8 cellular contexts compared by ENCODE assay signal in genomic region chr6:13336553-13336952, GRCh38. TPM values are rescaled to one million over a fixed set of nuclear protein-coding genes. Genes with fewer than 3 reads are reported as not detected.
DNase-seq lines count a peak whose midpoint lies in the region; ATAC-seq and TF ChIP-seq lines count a peak whose summit lies in the region.

No MANE protein-coding gene starts in this region.

- TF ChIP-seq CTCF in GM10266 (IDR thresholded peaks at IDR 0.05; ENCODE audit: control insufficient read depth, insufficient read depth, low read depth, missing control alignments) (peak; percentile 93), upper lobe of right lung (IDR thresholded peaks at IDR 0.05) (peak; percentile 94)

- H3K9me3 ChIP-seq in upper lobe of right lung: no peaks in the 10 kb centered on the region

- no peak overlapping the region for H3K27ac ChIP-seq in upper lobe of right lung

- intact Hi-C loops in head of caudate nucleus (cut with DNase I) (loop anchor here (10.0 kb wide), 1 partner anchor 238 kb away; the partner anchor contains the start of gene SIRT5), upper lobe of right lung (cut with DNase I) (no loop called here)

- H3K27me3 ChIP-seq in upper lobe of right lung: no peaks in the 10 kb centered on the region

- DNase-seq in GM10266 (ENCODE audit: extremely low spot score): peak; percentile 62
- DNase-seq in NCI-H1105 (lab: John Stamatoyannopoulos, UW): peak; percentile 69
- DNase-seq in SKM-1 (lab: John Stamatoyannopoulos, UW; ENCODE audit: unreplicated experiment): peak; percentile 47
- DNase-seq in activated naive CD4-positive, alpha-beta T cell treated with anti-CD3 and anti-CD28 coated beads, Interleukin-2, amount 50 U/mL, for 72 hours (ENCODE audit: low spot score in 2 of 2): peak; percentile 71 to 83
- peak; percentile 15 to 96 (median 88) for DNase-seq in head of caudate nucleus
- DNase-seq in pons (ENCODE audit: low spot score): peak; percentile 79
- DNase-seq in upper lobe of right lung: peak; percentile 83

- H3K27ac Mint-ChIP-seq in activated naive CD4-positive, alpha-beta T cell treated with anti-CD3 and anti-CD28 coated beads, Interleukin-2, amount 50 U/mL, for 72 hours: no peak overlapping the region

- peak; percentile 72 to 73 for ATAC-seq in activated naive CD4-positive, alpha-beta T cell treated with anti-CD3 and anti-CD28 coated beads, Interleukin-2, amount 50 U/mL, for 72 hours
- ATAC-seq in upper lobe of right lung: peak; percentile 93
- no peak for ATAC-seq in HG02970 (IDR thresholded peaks at IDR 0.05; ENCODE audit: low FRiP score, unreplicated experiment)

- H3K9me3 Mint-ChIP-seq in activated naive CD4-positive, alpha-beta T cell treated with anti-CD3 and anti-CD28 coated beads, Interleukin-2, amount 50 U/mL, for 72 hours: peaks cover 0 to 6% of the 10 kb centered on the region in 2 donors

- H3K36me3 ChIP-seq in upper lobe of right lung: no peaks in the 10 kb centered on the region

- no peaks in the 10 kb centered on the region for H3K4me1 ChIP-seq in upper lobe of right lung

- peaks cover 0 to 5% of the 10 kb centered on the region in 2 donors for H3K36me3 Mint-ChIP-seq in activated naive CD4-positive, alpha-beta T cell treated with anti-CD3 and anti-CD28 coated beads, Interleukin-2, amount 50 U/mL, for 72 hours

- H3K4me3 ChIP-seq in upper lobe of right lung: no peak overlapping the region

RNA-seq across cellular contexts. Expression of gene TBC1D7, which starts 8.2 kb away (rescaled TPM):
- 10 to 100 TPM; 13.2 to 30.9 TPM for total RNA-seq in activated naive CD4-positive, alpha-beta T cell treated with anti-CD3 and anti-CD28 coated beads, Interleukin-2, amount 50 U/mL, for 72 hours
- 18.1 TPM for total RNA-seq in upper lobe of right lung
